Comparison of ENCODE assay signal across 14 cellular contexts in genomic region chr11:877565-877964, GRCh38. TPM values are rescaled to one million over a fixed set of nuclear protein-coding genes. Genes with fewer than 3 reads are reported as not detected.
A peak's percentile ranks its signal among the peaks of the same experiment; 100 is the strongest.
DNase-seq lines count a peak whose midpoint lies in the region; ATAC-seq, FAIRE-seq and TF ChIP-seq lines count a peak whose summit lies in the region.
"Had no signal": no experiment of that assay in that cellular context is flagged by ENCODE, and none has a peak within 500 bp of the region (broad histone marks: within the 10 kb centered on the region; RNA-seq: fewer than 3 reads in every experiment).

No MANE protein-coding gene starts in this region.

- TF ChIP-seq POLR2A in gastrocnemius medialis (IDR thresholded peaks at IDR 0.05): no peak

- H3K4me3 Mint-ChIP-seq in nephron progenitor cell (no peak overlapping the region), Calu3 (ENCODE audit: low read depth, unreplicated experiment) (no peak overlapping the region)
- H3K4me3 Mint-ChIP-seq: naive thymus-derived CD4-positive, alpha-beta T cell had no signal

- ATAC-seq in gastrocnemius medialis: no peak
- ATAC-seq: naive thymus-derived CD4-positive, alpha-beta T cell had no signal

- no peak for FAIRE-seq in GM19239 (lab: Jason Lieb, UNC)

- H3K27ac ChIP-seq in WERI-Rb-1: no peak overlapping the region
- no peak overlapping the region for H3K27ac ChIP-seq in gastrocnemius medialis

- intact Hi-C loops in Calu3 (cut with micrococcal nuclease; ENCODE audit: unreplicated experiment): no loop called here
- intact Hi-C loops in gastrocnemius medialis (cut with DNase I; ENCODE audit: low total_unique reads): no loop called here

- H3K27ac Mint-ChIP-seq in nephron progenitor cell (no peak overlapping the region), Calu3 (ENCODE audit: unreplicated experiment) (no peak overlapping the region)
- H3K27ac Mint-ChIP-seq: naive thymus-derived CD4-positive, alpha-beta T cell had no signal

- CTCF ChIA-PET in Calu3 (lab: Charles Lee): no interaction called here

- no TSS peak for BruUV-seq in Calu3 (replicated peaks; lab: Mats Ljungman, UMichigan)

- H3K4me1 Mint-ChIP-seq in nephron progenitor cell (peaks cover 16% of the 10 kb centered on the region), Calu3 (ENCODE audit: low read depth, unreplicated experiment) (no peaks in the 10 kb centered on the region)

- DNase-seq in ELF-1 (ENCODE audit: low read depth, low spot score) (peak; percentile 64), HT-29 (ENCODE audit: low spot score) (peak; percentile 86), WERI-Rb-1 (peak; percentile 55), nephron progenitor cell (peak; percentile 43), GM19239 (ENCODE audit: insufficient read length, low spot score) (no peak), Calu3 (no peak), gastrocnemius medialis (no peak)
- DNase-seq: activated CD8-positive, alpha-beta memory T cell treated with anti-CD3 and anti-CD28 coated beads for 24 hours; DMS79 treated with DMSO at 0.1 percent for 48 hours; islet precursor cell; naive thymus-derived CD4-positive, alpha-beta T cell; NCI-H2081; substantia nigra had no signal

- H3K36me3 Mint-ChIP-seq in nephron progenitor cell (ENCODE audit: low read depth) (peaks cover 59% of the 10 kb centered on the region), Calu3 (ENCODE audit: insufficient read depth, unreplicated experiment) (peaks cover 36% of the 10 kb centered on the region)

- H3K9me3 ChIP-seq in WERI-Rb-1 (ENCODE audit: severe bottlenecking): no peaks in the 10 kb centered on the region
- no peaks in the 10 kb centered on the region for H3K9me3 ChIP-seq in gastrocnemius medialis

- H3K9me3 Mint-ChIP-seq in nephron progenitor cell (no peaks in the 10 kb centered on the region), Calu3 (ENCODE audit: low read depth, unreplicated experiment) (no peaks in the 10 kb centered on the region)
- H3K9me3 Mint-ChIP-seq: naive thymus-derived CD4-positive, alpha-beta T cell had no signal

- H3K4me3 ChIP-seq in WERI-Rb-1 (ENCODE audit: low read depth, low read length) (no peak overlapping the region), gastrocnemius medialis (no peak overlapping the region)
- H3K4me3 ChIP-seq: smooth muscle cell had no signal

- H3K4me1 ChIP-seq in gastrocnemius medialis: peaks cover 8 to 10% of the 10 kb centered on the region in 2 donors

- in situ Hi-C loops in gastrocnemius medialis (cut with MboI; ENCODE audit: low sequenced_read_pairs in 4 of 4): no loop called here

- peaks cover 43% of the 10 kb centered on the region for H3K36me3 ChIP-seq in WERI-Rb-1
- H3K36me3 ChIP-seq in gastrocnemius medialis: peaks cover 0 to 5% of the 10 kb centered on the region in 2 donors

- H3K27me3 ChIP-seq in WERI-Rb-1 (ENCODE audit: insufficient read depth, low read depth, severe bottlenecking): no peaks in the 10 kb centered on the region
- H3K27me3 ChIP-seq in gastrocnemius medialis: no peaks in the 10 kb centered on the region

- no peaks in the 10 kb centered on the region for H3K27me3 Mint-ChIP-seq in nephron progenitor cell (ENCODE audit: low read depth, poor library complexity)
- no peaks in the 10 kb centered on the region for H3K27me3 Mint-ChIP-seq in Calu3 (ENCODE audit: unreplicated experiment)
- H3K27me3 Mint-ChIP-seq: naive thymus-derived CD4-positive, alpha-beta T cell had no signal

- no peak for TF ChIP-seq CTCF in WERI-Rb-1 (IDR thresholded peaks at IDR 0.05; ENCODE audit: low read depth, low read length)
- TF ChIP-seq CTCF in nephron progenitor cell (IDR thresholded peaks at IDR 0.05): no peak
- no peak for TF ChIP-seq CTCF in Calu3 (IDR thresholded peaks at IDR 0.05; ENCODE audit: unreplicated experiment)
- TF ChIP-seq CTCF in gastrocnemius medialis (IDR thresholded peaks at IDR 0.05 in 4 of 5, conservative IDR thresholded peaks at IDR 0.05 in 1 of 5): no peak

RNA-seq across cellular contexts. Expression of gene CHID1, which starts 33.0 kb away (rescaled TPM):
- total RNA-seq in HT-29 (2014; rRNA removed; shearing (Covaris generic)): 68.2 and 80.6 TPM in 2 replicates
- total RNA-seq in Calu3 (2022) (134 and 150 TPM in 2 replicates), gastrocnemius medialis (10 to 100 TPM; 23.3 to 43.2 (median 33.1) TPM)

RNA-seq across cellular contexts. Expression of gene TSPAN4, which starts 34.9 kb away (rescaled TPM):
- total RNA-seq in HT-29 (2014; rRNA removed; shearing (Covaris generic)): 29.2 and 39.6 TPM in 2 replicates
- total RNA-seq in Calu3 (2022) (28.9 and 36.3 TPM in 2 replicates), gastrocnemius medialis (10 to 100 TPM; 14.4 to 34.8 (median 21.5) TPM)

RNA-seq across cellular contexts. Expression of gene POLR2L, which starts 35.2 kb away (rescaled TPM):
- total RNA-seq in HT-29 (2014; rRNA removed; shearing (Covaris generic)): 1,254 and 1,310 TPM in 2 replicates
- 107 and 115 TPM in 2 replicates for total RNA-seq in Calu3 (2022)
- 10 to 100 TPM; 66.0 to 94.6 (median 81.2) TPM for total RNA-seq in gastrocnemius medialis

RNA-seq across cellular contexts. Expression of gene CD151, which starts 44.8 kb away (rescaled TPM):
- 916 and 940 TPM in 2 replicates for total RNA-seq in HT-29 (2014; rRNA removed; shearing (Covaris generic))
- total RNA-seq in Calu3 (2022): 472 and 482 TPM in 2 replicates
- 100 to 1,000 TPM in 3 of 4 donors, 10 to 100 TPM in 1; 77.0 to 206 (median 169) TPM for total RNA-seq in gastrocnemius medialis

RNA-seq across cellular contexts. Expression of gene AP2A2, which starts 48.1 kb away (rescaled TPM):
- total RNA-seq in HT-29 (2014; rRNA removed; shearing (Covaris generic)): 38.5 and 46.6 TPM in 2 replicates
- total RNA-seq in Calu3 (2022) (82.9 and 92.9 TPM in 2 replicates), gastrocnemius medialis (10 to 100 TPM; 21.2 to 26.1 (median 25.7) TPM)

Comparison
In these comparisons a context has a peak if more than half of its experiments do, and no peak if none do; other contexts are left out.
1. DNase-seq: peak in ELF-1 (single experiment), HT-29 (single experiment), WERI-Rb-1 (single experiment) and nephron progenitor cell (single experiment); none in GM19239 (single experiment), Calu3 (single experiment) and gastrocnemius medialis (0 of 2).
2. RNA of gene POLR2L, which starts 35.2 kb away (total RNA-seq): 1,254 to 1,310 TPM in HT-29; 107 to 115 TPM in Calu3 and 66.0 to 94.6 TPM in gastrocnemius medialis; every median in the first group is over 10 times any median in the second.